In the genomic region with DNA sequence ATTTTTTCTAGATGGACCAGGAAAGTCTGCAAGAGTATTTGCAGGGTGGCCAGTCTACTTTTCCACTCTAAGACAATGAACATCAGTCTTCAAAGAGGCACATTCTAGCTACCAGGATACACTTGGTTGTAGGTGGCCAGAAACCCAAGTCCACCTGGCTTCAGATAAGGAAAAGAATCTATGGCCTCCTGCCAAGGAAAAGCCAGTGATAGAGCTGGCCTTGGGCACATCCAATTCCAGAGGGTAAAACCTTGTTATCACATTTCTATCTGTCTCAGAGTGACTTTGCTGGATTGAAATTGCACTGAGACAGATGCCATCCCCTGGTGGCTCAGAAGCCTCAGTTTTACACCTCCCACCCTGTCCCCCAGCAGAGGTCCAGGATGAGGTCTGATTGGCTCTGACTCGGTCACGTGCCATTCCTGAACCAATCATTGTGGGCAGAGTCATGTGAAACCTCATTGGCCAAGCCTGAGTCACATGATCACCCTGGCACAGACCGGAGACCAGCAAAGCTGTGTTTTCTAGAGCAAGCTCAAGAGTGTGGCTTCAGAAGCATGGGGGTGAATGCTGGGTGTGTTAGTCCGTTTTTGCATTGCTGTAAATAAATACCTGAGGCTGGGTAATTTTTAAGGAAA, we compare ENCODE assay signal across 21 cellular contexts.
DNase-seq lines count a peak whose midpoint lies in the region; ATAC-seq, FAIRE-seq and TF ChIP-seq lines count a peak whose summit lies in the region.
"Had no signal": no experiment of that assay in that cellular context is flagged by ENCODE, and none has a peak within 500 bp of the region (broad histone marks: within the 10 kb centered on the region; RNA-seq: fewer than 3 reads in every experiment).

No MANE protein-coding gene starts in this region.

- BruUV-seq in K562 (replicated peaks; lab: Mats Ljungman, UMichigan) = no TSS peak

- in situ Hi-C loops in K562 (cut with MboI) = no loop called here

- WGBS in K562 (ENCODE audit: insufficient coverage, low coverage, missing lambda C conversion rate) = 4% methylated on average over 4 of the region's 4 CpGs

- no peak overlapping the region for H3K4me3 ChIP-seq in K562
- H3K4me3 ChIP-seq: cardiac muscle cell, thyroid gland had no signal

- H3K27ac Mint-ChIP-seq in activated CD8-positive, alpha-beta T cell treated with anti-CD3 and anti-CD28 coated beads for 36 hours = no peak overlapping the region
- no peak overlapping the region for H3K27ac Mint-ChIP-seq in activated CD8-positive, alpha-beta T cell treated with anti-CD3 and anti-CD28 coated beads, Interleukin-2, amount 10 ng/mL, durations not matched to agents 7 days and 5 days
- H3K27ac Mint-ChIP-seq: CD4-positive, alpha-beta memory T cell; stimulated activated effector memory CD8-positive, alpha-beta T cell treated with anti-CD3 and anti-CD28 coated beads, Interleukin-12 subunit alpha, Interleukin-12 subunit beta, amount 100 ng/mL, for 72 hours had no signal

- peak; percentile 3 for DNase-seq in activated CD8-positive, alpha-beta T cell treated with anti-CD3 and anti-CD28 coated beads for 36 hours
- DNase-seq in activated CD8-positive, alpha-beta T cell treated with anti-CD3 and anti-CD28 coated beads, Interleukin-2, amount 10 ng/mL, durations not matched to agents 7 days and 5 days = no peak
- peak; percentile 38 for DNase-seq in NCI-H2171 (lab: John Stamatoyannopoulos, UW)
- DNase-seq in K562 (ENCODE audit: extremely low read depth in 1 of 4, low spot score in 3 of 4) = peak; percentile 24 to 79 (median 76)
- no peak for DNase-seq in NCI-H1930 (lab: John Stamatoyannopoulos, UW)
- DNase-seq in activated gamma-delta T cell (lab: John Stamatoyannopoulos, UW) = no peak
- no peak for DNase-seq in A172 (ENCODE audit: low spot score)
- DNase-seq: ACHN; activated effector memory CD4-positive, alpha-beta T cell treated with Interleukin-2 at 50 U/mL for 16 hours; amniotic stem cell; CD4-positive, alpha-beta memory T cell; foreskin melanocyte; left ventricle myocardium superior; NCI-H2081 treated with DMSO at 0.1 percent for 48 hours; NCI-H526; T1000; thyroid gland had no signal

- intact Hi-C loops in activated CD8-positive, alpha-beta T cell treated with anti-CD3 and anti-CD28 coated beads for 36 hours (cut with micrococcal nuclease) = no loop called here
- intact Hi-C loops in K562 (cut with micrococcal nuclease) = no loop called here

- no peaks in the 10 kb centered on the region for H3K36me3 ChIP-seq in K562 (ENCODE audit: control insufficient read depth, insufficient read depth, low read length)
- H3K36me3 ChIP-seq: cardiac muscle cell, neutrophil, thyroid gland had no signal

- no peaks in the 10 kb centered on the region for H3K79me2 ChIP-seq in K562 (ENCODE audit: control insufficient read depth, insufficient read depth, low read length)

- H3K9ac ChIP-seq in K562 (ENCODE audit: insufficient read depth in 1 of 2, low read depth in 2 of 2, low read length in 2 of 2) = no peak overlapping the region

- H3K9me3 ChIP-seq in K562 (replicated peaks; ENCODE audit: control insufficient read depth, insufficient read depth, low read depth, low read length) = no peaks in the 10 kb centered on the region
- H3K9me3 ChIP-seq: neutrophil, thyroid gland had no signal

- no peaks in the 10 kb centered on the region for H3K9me3 Mint-ChIP-seq in activated CD8-positive, alpha-beta T cell treated with anti-CD3 and anti-CD28 coated beads for 36 hours
- no peaks in the 10 kb centered on the region for H3K9me3 Mint-ChIP-seq in activated CD8-positive, alpha-beta T cell treated with anti-CD3 and anti-CD28 coated beads, Interleukin-2, amount 10 ng/mL, durations not matched to agents 7 days and 5 days (ENCODE audit: insufficient read depth)
- H3K9me3 Mint-ChIP-seq: CD4-positive, alpha-beta memory T cell; stimulated activated effector memory CD8-positive, alpha-beta T cell treated with anti-CD3 and anti-CD28 coated beads, Interleukin-12 subunit alpha, Interleukin-12 subunit beta, amount 100 ng/mL, for 72 hours had no signal

- FAIRE-seq in K562 (lab: Jason Lieb, UNC) = peak; percentile 75

- POLR2A ChIA-PET in activated CD8-positive, alpha-beta T cell treated with anti-CD3 and anti-CD28 coated beads for 36 hours (lab: Charles Lee) = no interaction called here
- POLR2A ChIA-PET in activated CD8-positive, alpha-beta T cell treated with anti-CD3 and anti-CD28 coated beads, Interleukin-2, amount 10 ng/mL, durations not matched to agents 7 days and 5 days (lab: Charles Lee) = no interaction called here
- POLR2A ChIA-PET in K562 (lab: Yijun Ruan, JAX) = interaction anchor here (1.3 kb wide), 1 partner anchor 13 kb away, joined by 5 read pairs; no protein-coding TSS in a partner anchor

- peaks cover 3% of the 10 kb centered on the region for H3K27me3 Mint-ChIP-seq in activated CD8-positive, alpha-beta T cell treated with anti-CD3 and anti-CD28 coated beads for 36 hours
- H3K27me3 Mint-ChIP-seq in activated CD8-positive, alpha-beta T cell treated with anti-CD3 and anti-CD28 coated beads, Interleukin-2, amount 10 ng/mL, durations not matched to agents 7 days and 5 days (ENCODE audit: low read depth) = peaks cover 6% of the 10 kb centered on the region

- TF ChIP-seq EP300 in K562 (IDR thresholded peaks at IDR 0.05; ENCODE audit: low read length) = no peak

- no peaks in the 10 kb centered on the region for H3K4me1 ChIP-seq in K562 (replicated peaks in 1 of 2; ENCODE audit: control insufficient read depth in 2 of 2, insufficient read depth in 2 of 2, low read length in 2 of 2)
- H3K4me1 ChIP-seq: thyroid gland had no signal

- ATAC-seq in activated CD8-positive, alpha-beta T cell treated with anti-CD3 and anti-CD28 coated beads for 36 hours = peak; percentile 47
- ATAC-seq in activated CD8-positive, alpha-beta T cell treated with anti-CD3 and anti-CD28 coated beads, Interleukin-2, amount 10 ng/mL, durations not matched to agents 7 days and 5 days = no peak
- ATAC-seq in K562 (peak; percentile 90), GM18858 (IDR thresholded peaks at IDR 0.05; ENCODE audit: unreplicated experiment) (no peak)
- ATAC-seq: stimulated activated effector memory CD8-positive, alpha-beta T cell treated with anti-CD3 and anti-CD28 coated beads, Interleukin-12 subunit alpha, Interleukin-12 subunit beta, amount 100 ng/mL, for 72 hours had no signal

- H3K27me3 ChIP-seq in K562 (ENCODE audit: control insufficient read depth in 2 of 2, insufficient read depth in 2 of 2, low read length in 2 of 2) = no peaks in the 10 kb centered on the region
- H3K27me3 ChIP-seq: cardiac muscle cell, thyroid gland had no signal

- no peaks in the 10 kb centered on the region for H3K36me3 Mint-ChIP-seq in activated CD8-positive, alpha-beta T cell treated with anti-CD3 and anti-CD28 coated beads for 36 hours (ENCODE audit: low read depth)
- no peaks in the 10 kb centered on the region for H3K36me3 Mint-ChIP-seq in activated CD8-positive, alpha-beta T cell treated with anti-CD3 and anti-CD28 coated beads, Interleukin-2, amount 10 ng/mL, durations not matched to agents 7 days and 5 days (ENCODE audit: low read depth)
- H3K36me3 Mint-ChIP-seq: CD4-positive, alpha-beta memory T cell; stimulated activated effector memory CD8-positive, alpha-beta T cell treated with anti-CD3 and anti-CD28 coated beads, Interleukin-12 subunit alpha, Interleukin-12 subunit beta, amount 100 ng/mL, for 72 hours had no signal

- H4K20me1 ChIP-seq in K562 (replicated peaks; ENCODE audit: control insufficient read depth, insufficient read depth, low read length) = no peaks in the 10 kb centered on the region

- no peak overlapping the region for H3K27ac ChIP-seq in K562 (ENCODE audit: extremely low read depth, low read depth, low read length)
- H3K27ac ChIP-seq: cardiac muscle cell, neutrophil, thyroid gland had no signal

- no peak for TF ChIP-seq RAD21 in K562 (CRISPR knock-in tag; conservative IDR thresholded peaks at IDR 0.05 in 1 of 2, IDR thresholded peaks at IDR 0.05 in 1 of 2)

- no peaks in the 10 kb centered on the region for H3K4me1 Mint-ChIP-seq in activated CD8-positive, alpha-beta T cell treated with anti-CD3 and anti-CD28 coated beads for 36 hours (ENCODE audit: low read depth)
- H3K4me1 Mint-ChIP-seq in activated CD8-positive, alpha-beta T cell treated with anti-CD3 and anti-CD28 coated beads, Interleukin-2, amount 10 ng/mL, durations not matched to agents 7 days and 5 days (ENCODE audit: low read depth) = no peaks in the 10 kb centered on the region
- H3K4me1 Mint-ChIP-seq: CD4-positive, alpha-beta memory T cell; stimulated activated effector memory CD8-positive, alpha-beta T cell treated with anti-CD3 and anti-CD28 coated beads, Interleukin-12 subunit alpha, Interleukin-12 subunit beta, amount 100 ng/mL, for 72 hours had no signal

- TF ChIP-seq CTCF in activated CD8-positive, alpha-beta T cell treated with anti-CD3 and anti-CD28 coated beads for 36 hours (IDR thresholded peaks at IDR 0.05) = no peak
- TF ChIP-seq CTCF in K562 (IDR thresholded peaks at IDR 0.05 in 2 of 3, conservative IDR thresholded peaks at IDR 0.05 in 1 of 3; ENCODE audit: insufficient read depth in 2 of 3, low read depth in 1 of 3, low read length in 3 of 3) = no peak

- H2AFZ ChIP-seq in K562 (ENCODE audit: low read depth, low read length) = peak overlapping the region; percentile 65; the same call in 1 of the 2 replicates

- H3K4me3 Mint-ChIP-seq in activated CD8-positive, alpha-beta T cell treated with anti-CD3 and anti-CD28 coated beads for 36 hours = no peak overlapping the region
- H3K4me3 Mint-ChIP-seq in activated CD8-positive, alpha-beta T cell treated with anti-CD3 and anti-CD28 coated beads, Interleukin-2, amount 10 ng/mL, durations not matched to agents 7 days and 5 days = no peak overlapping the region
- H3K4me3 Mint-ChIP-seq: CD4-positive, alpha-beta memory T cell; stimulated activated effector memory CD8-positive, alpha-beta T cell treated with anti-CD3 and anti-CD28 coated beads, Interleukin-12 subunit alpha, Interleukin-12 subunit beta, amount 100 ng/mL, for 72 hours had no signal

- CTCF ChIA-PET in activated CD8-positive, alpha-beta T cell treated with anti-CD3 and anti-CD28 coated beads for 36 hours (lab: Charles Lee) = no interaction called here
- CTCF ChIA-PET in activated CD8-positive, alpha-beta T cell treated with anti-CD3 and anti-CD28 coated beads, Interleukin-2, amount 10 ng/mL, durations not matched to agents 7 days and 5 days (lab: Charles Lee) = no interaction called here
- CTCF ChIA-PET in K562 (lab: Yijun Ruan, JAX; ENCODE audit: low intra/inter-chr PET ratio) = no interaction called here

- no peaks in the 10 kb centered on the region for H3K9me1 ChIP-seq in K562 (ENCODE audit: control insufficient read depth, insufficient read depth, low read length)

- peak overlapping the region; percentile 35; the same call in 1 of the 2 replicates for H3K4me2 ChIP-seq in K562 (ENCODE audit: insufficient read depth, low read length)

- TF ChIP-seq POLR2A in K562 (conservative IDR thresholded peaks at IDR 0.05) = no peak

TF ChIP-seq in K562, 482 proteins besides CTCF, POLR2A, EP300 and RAD21 (continues in another document):
- TF ChIP-seq BRF1 (IDR thresholded peaks at IDR 0.05; ENCODE audit: borderline replicate concordance, extremely low read depth, insufficient read length) (no peak), RBM25 (IDR thresholded peaks at IDR 0.05; ENCODE audit: low read depth, low read length, severe bottlenecking) (peak; percentile 37), CEBPB (tag; IDR thresholded peaks at IDR 0.05) (no peak), NFYB (IDR thresholded peaks at IDR 0.05; ENCODE audit: extremely low read depth, insufficient read length) (peak; percentile 82)

Comparison
In these comparisons a context has a peak if more than half of its experiments do, and no peak if none do; other contexts are left out.
1. ATAC-seq: peak in activated CD8-positive, alpha-beta T cell treated with anti-CD3 and anti-CD28 coated beads for 36 hours (single experiment) and K562 (single experiment); none in activated CD8-positive, alpha-beta T cell treated with anti-CD3 and anti-CD28 coated beads, Interleukin-2, amount 10 ng/mL, durations not matched to agents 7 days and 5 days (single experiment) and GM18858 (single experiment).
2. DNase-seq: peak in activated CD8-positive, alpha-beta T cell treated with anti-CD3 and anti-CD28 coated beads for 36 hours (single experiment), NCI-H2171 (single experiment) and K562 (4 of 4); none in activated CD8-positive, alpha-beta T cell treated with anti-CD3 and anti-CD28 coated beads, Interleukin-2, amount 10 ng/mL, durations not matched to agents 7 days and 5 days (single experiment), NCI-H1930 (0 of 2), activated gamma-delta T cell (single experiment) and A172 (single experiment).